Comparison of ENCODE assay signal across 1 cellular context in genomic region chr1:39098569-39099250, GRCh38.
TF ChIP-seq lines count a peak whose summit lies in the region.

No MANE protein-coding gene starts in this region.

TF ChIP-seq in SK-N-SH, 30 proteins besides CTCF, POLR2A, EP300 and RAD21 (continued from another document):
- TF ChIP-seq REST (IDR thresholded peaks at IDR 0.05; ENCODE audit: low read depth, low read length) (no peak), MEF2A (IDR thresholded peaks at IDR 0.05; ENCODE audit: borderline replicate concordance, low read depth) (no peak), FOXJ3 (CRISPR knock-in tag; IDR thresholded peaks at IDR 0.05) (no peak)
